In genomic region chr11:45501980-45502545, GRCh38 we compare ENCODE assay signal across 20 cellular contexts.
A peak's percentile ranks its signal among the peaks of the same experiment; 100 is the strongest.
DNase-seq lines count a peak whose midpoint lies in the region; ATAC-seq, FAIRE-seq and TF ChIP-seq lines count a peak whose summit lies in the region.
"Had no signal": no experiment of that assay in that cellular context is flagged by ENCODE, and none has a peak within 500 bp of the region (broad histone marks: within the 10 kb centered on the region; RNA-seq: fewer than 3 reads in every experiment).

No MANE protein-coding gene starts in this region.

- H3K4me1 ChIP-seq in HepG2 (ENCODE audit: insufficient read depth, low read length) (peaks cover 14% of the 10 kb centered on the region), osteoblast (ENCODE audit: insufficient read depth, low read length) (no peaks in the 10 kb centered on the region), mucosa of descending colon (ENCODE audit: low read depth) (no peaks in the 10 kb centered on the region)
- H3K4me1 ChIP-seq: SJCRH30 had no signal

- TF ChIP-seq CTCF in HepG2 (CRISPR knock-in tag; IDR thresholded peaks at IDR 0.05) (no peak), osteoblast (IDR thresholded peaks at IDR 0.05; ENCODE audit: extremely low read depth, low read depth, low read length) (no peak), mucosa of descending colon (IDR thresholded peaks at IDR 0.05) (no peak)

- no peak for TF ChIP-seq RAD21 in HepG2 (CRISPR knock-in tag; IDR thresholded peaks at IDR 0.05)

- H3K79me2 ChIP-seq in HepG2 (ENCODE audit: insufficient read depth, low read length): no peaks in the 10 kb centered on the region
- H3K79me2 ChIP-seq in osteoblast (ENCODE audit: insufficient read depth, low read length): no peaks in the 10 kb centered on the region

- peaks cover 4% of the 10 kb centered on the region for H3K27me3 ChIP-seq in MG63
- no peaks in the 10 kb centered on the region; a peak in 1 of 5 replicates for H3K27me3 ChIP-seq in HepG2 (ENCODE audit: control insufficient read depth in 1 of 2, insufficient read depth in 2 of 2, low read length in 2 of 2)
- peaks cover 1% of the 10 kb centered on the region for H3K27me3 ChIP-seq in osteoblast (ENCODE audit: insufficient read depth, low read length)

- H3K27ac ChIP-seq in HepG2 (ENCODE audit: extremely low read length, insufficient read depth, low read length) (no peak overlapping the region), osteoblast (ENCODE audit: low read depth, low read length) (no peak overlapping the region)
- H3K27ac ChIP-seq: HL-60, SJCRH30 had no signal

- intact Hi-C loops in HepG2 (cut with micrococcal nuclease; ENCODE audit: unreplicated experiment): no loop called here
- intact Hi-C loops in mucosa of descending colon (cut with DNase I, micrococcal nuclease): no loop called here

- CTCF ChIA-PET in HepG2 (lab: Yijun Ruan, JAX; ENCODE audit: low intra/inter-chr PET ratio, low total read pairs): no interaction called here

- FAIRE-seq in HepG2 (lab: Jason Lieb, UNC): no peak
- FAIRE-seq: D721Med, GM12891, HTR-8/SVneo had no signal

- H4K20me1 ChIP-seq in HepG2 (ENCODE audit: insufficient read depth, low read length): no peaks in the 10 kb centered on the region
- H4K20me1 ChIP-seq in osteoblast (ENCODE audit: insufficient read depth, low read length): no peaks in the 10 kb centered on the region

- H2AFZ ChIP-seq in HepG2 (ENCODE audit: low read length) (no peak overlapping the region), osteoblast (ENCODE audit: low read length) (peak overlapping the region; percentile 26)

- H3K4me3 ChIP-seq in MG63 (no peak overlapping the region), HepG2 (replicated peaks in 1 of 3; ENCODE audit: insufficient read depth in 1 of 3, low read depth in 2 of 3, low read length in 3 of 3) (no peak overlapping the region), osteoblast (ENCODE audit: insufficient read depth, low read length) (no peak overlapping the region), mucosa of descending colon (no peak overlapping the region)
- H3K4me3 ChIP-seq: SJCRH30 had no signal

- TF ChIP-seq EP300 in HepG2 (IDR thresholded peaks at IDR 0.05; ENCODE audit: low read depth in 2 of 2, low read length in 2 of 2) (no peak), HepG2 (CRISPR knock-in tag; IDR thresholded peaks at IDR 0.05; ENCODE audit: borderline replicate concordance) (no peak)

- peak; percentile 44 for ATAC-seq in HepG2
- ATAC-seq in mucosa of descending colon: no peak
- ATAC-seq in GM21367 (IDR thresholded peaks at IDR 0.05; ENCODE audit: unreplicated experiment): no peak

- POLR2A ChIA-PET in HepG2 (lab: Yijun Ruan, JAX): no interaction called here

- no peak overlapping the region for H3K9ac ChIP-seq in HepG2 (ENCODE audit: insufficient read depth, low read depth, low read length)

- peaks cover 8% of the 10 kb centered on the region for H3K9me3 ChIP-seq in MG63
- H3K9me3 ChIP-seq in HepG2 (ENCODE audit: low read length): no peaks in the 10 kb centered on the region
- no peaks in the 10 kb centered on the region for H3K9me3 ChIP-seq in osteoblast (ENCODE audit: low read depth, low read length)
- H3K9me3 ChIP-seq in mucosa of descending colon: no peaks in the 10 kb centered on the region

- in situ Hi-C loops in HepG2 (cut with HindIII; ENCODE audit: extremely low pct_ligation_motif_present, low pct_unique_long_range_greater_than_20kb): no loop called here

- DNase-seq in MG63: peak; percentile 38
- peak; percentile 36 for DNase-seq in astrocyte of the hippocampus (ENCODE audit: low read depth, low spot score)
- no peak for DNase-seq in HepG2 (ENCODE audit: low spot score)
- DNase-seq in osteoblast (ENCODE audit: insufficient read length, low spot score, missing footprints): no peak
- DNase-seq in NCI-H1105 treated with DMSO at 0.1 percent for 48 hours (lab: John Stamatoyannopoulos, UW): no peak
- DNase-seq in mucosa of descending colon: no peak
- no peak for DNase-seq in retina
- DNase-seq: C1 segment of cervical spinal cord, Kasumi-1, MM.1S, NCI-H1105, NCI-H1694 treated with DMSO at 0.1 percent for 48 hours, NCI-H2107, NCI-H524, SJCRH30 had no signal

- BruUV-seq in HepG2 (replicated peaks; lab: Mats Ljungman, UMichigan): no TSS peak

- TF ChIP-seq POLR2A in HepG2 (IDR thresholded peaks at IDR 0.05; ENCODE audit: insufficient read depth in 1 of 2, low read depth in 2 of 2, low read length in 2 of 2): no peak

- H3K36me3 ChIP-seq in MG63 (no peaks in the 10 kb centered on the region), HepG2 (replicated peaks in 1 of 2; ENCODE audit: control insufficient read depth in 1 of 2, insufficient read depth in 2 of 2, low read length in 2 of 2) (no peaks in the 10 kb centered on the region), osteoblast (ENCODE audit: insufficient read depth, low read length) (no peaks in the 10 kb centered on the region), mucosa of descending colon (ENCODE audit: low read depth) (no peaks in the 10 kb centered on the region)
- H3K36me3 ChIP-seq: SJCRH30 had no signal

- 19% methylated on average over 7 of the region's 9 CpGs for WGBS in HepG2 (ENCODE audit: low lambda C conversion rate)

- H3K4me2 ChIP-seq in HepG2 (ENCODE audit: low read depth, low read length) (no peak overlapping the region), osteoblast (ENCODE audit: insufficient read depth, low read length) (no peak overlapping the region)

TF ChIP-seq in HepG2, 621 proteins besides CTCF, POLR2A, EP300 and RAD21 (continues in another document):
- no peak for TF ChIP-seq ARID3A (IDR thresholded peaks at IDR 0.05; ENCODE audit: low read depth, low read length)
- no peak for TF ChIP-seq PCBP1 (IDR thresholded peaks at IDR 0.05; ENCODE audit: borderline replicate concordance, low read depth, low read length)
- no peak for TF ChIP-seq PAWR (CRISPR knock-in tag; IDR thresholded peaks at IDR 0.05; ENCODE audit: borderline replicate concordance)
- TF ChIP-seq ZNF768 (CRISPR knock-in tag; IDR thresholded peaks at IDR 0.05): peak; percentile 94
- TF ChIP-seq KLF15 (CRISPR knock-in tag; IDR thresholded peaks at IDR 0.05; ENCODE audit: borderline replicate concordance): no peak
- TF ChIP-seq, protein P1, sequence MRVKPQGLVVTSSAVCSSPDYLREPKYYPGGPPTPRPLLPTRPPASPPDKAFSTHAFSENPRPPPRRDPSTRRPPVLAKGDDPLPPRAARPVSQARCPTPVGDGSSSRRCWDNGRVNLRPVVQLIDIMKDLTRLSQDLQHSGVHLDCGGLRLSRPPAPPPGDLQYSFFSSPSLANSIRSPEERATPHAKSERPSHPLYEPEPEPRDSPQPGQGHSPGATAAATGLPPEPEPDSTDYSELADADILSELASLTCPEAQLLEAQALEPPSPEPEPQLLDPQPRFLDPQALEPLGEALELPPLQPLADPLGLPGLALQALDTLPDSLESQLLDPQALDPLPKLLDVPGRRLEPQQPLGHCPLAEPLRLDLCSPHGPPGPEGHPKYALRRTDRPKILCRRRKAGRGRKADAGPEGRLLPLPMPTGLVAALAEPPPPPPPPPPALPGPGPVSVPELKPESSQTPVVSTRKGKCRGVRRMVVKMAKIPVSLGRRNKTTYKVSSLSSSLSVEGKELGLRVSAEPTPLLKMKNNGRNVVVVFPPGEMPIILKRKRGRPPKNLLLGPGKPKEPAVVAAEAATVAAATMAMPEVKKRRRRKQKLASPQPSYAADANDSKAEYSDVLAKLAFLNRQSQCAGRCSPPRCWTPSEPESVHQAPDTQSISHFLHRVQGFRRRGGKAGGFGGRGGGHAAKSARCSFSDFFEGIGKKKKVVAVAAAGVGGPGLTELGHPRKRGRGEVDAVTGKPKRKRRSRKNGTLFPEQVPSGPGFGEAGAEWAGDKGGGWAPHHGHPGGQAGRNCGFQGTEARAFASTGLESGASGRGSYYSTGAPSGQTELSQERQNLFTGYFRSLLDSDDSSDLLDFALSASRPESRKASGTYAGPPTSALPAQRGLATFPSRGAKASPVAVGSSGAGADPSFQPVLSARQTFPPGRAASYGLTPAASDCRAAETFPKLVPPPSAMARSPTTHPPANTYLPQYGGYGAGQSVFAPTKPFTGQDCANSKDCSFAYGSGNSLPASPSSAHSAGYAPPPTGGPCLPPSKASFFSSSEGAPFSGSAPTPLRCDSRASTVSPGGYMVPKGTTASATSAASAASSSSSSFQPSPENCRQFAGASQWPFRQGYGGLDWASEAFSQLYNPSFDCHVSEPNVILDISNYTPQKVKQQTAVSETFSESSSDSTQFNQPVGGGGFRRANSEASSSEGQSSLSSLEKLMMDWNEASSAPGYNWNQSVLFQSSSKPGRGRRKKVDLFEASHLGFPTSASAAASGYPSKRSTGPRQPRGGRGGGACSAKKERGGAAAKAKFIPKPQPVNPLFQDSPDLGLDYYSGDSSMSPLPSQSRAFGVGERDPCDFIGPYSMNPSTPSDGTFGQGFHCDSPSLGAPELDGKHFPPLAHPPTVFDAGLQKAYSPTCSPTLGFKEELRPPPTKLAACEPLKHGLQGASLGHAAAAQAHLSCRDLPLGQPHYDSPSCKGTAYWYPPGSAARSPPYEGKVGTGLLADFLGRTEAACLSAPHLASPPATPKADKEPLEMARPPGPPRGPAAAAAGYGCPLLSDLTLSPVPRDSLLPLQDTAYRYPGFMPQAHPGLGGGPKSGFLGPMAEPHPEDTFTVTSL (CRISPR knock-in tag; IDR thresholded peaks at IDR 0.05; ENCODE audit: borderline replicate concordance): no peak
- no peak for TF ChIP-seq FOXO4 (CRISPR knock-in tag; conservative IDR thresholded peaks at IDR 0.05)
- TF ChIP-seq SNRNP70 (IDR thresholded peaks at IDR 0.05; ENCODE audit: low read depth, low read length): no peak

Comparison
In these comparisons a context has a peak if more than half of its experiments do, and no peak if none do; other contexts are left out.
1. DNase-seq: peak in MG63 (single experiment) and astrocyte of the hippocampus (single experiment); none in HepG2 (single experiment), osteoblast (single experiment), NCI-H1105 treated with DMSO at 0.1 percent for 48 hours (single experiment), mucosa of descending colon (0 of 3) and retina (single experiment).